4 cellular contexts compared by ENCODE assay signal in the genomic region with DNA sequence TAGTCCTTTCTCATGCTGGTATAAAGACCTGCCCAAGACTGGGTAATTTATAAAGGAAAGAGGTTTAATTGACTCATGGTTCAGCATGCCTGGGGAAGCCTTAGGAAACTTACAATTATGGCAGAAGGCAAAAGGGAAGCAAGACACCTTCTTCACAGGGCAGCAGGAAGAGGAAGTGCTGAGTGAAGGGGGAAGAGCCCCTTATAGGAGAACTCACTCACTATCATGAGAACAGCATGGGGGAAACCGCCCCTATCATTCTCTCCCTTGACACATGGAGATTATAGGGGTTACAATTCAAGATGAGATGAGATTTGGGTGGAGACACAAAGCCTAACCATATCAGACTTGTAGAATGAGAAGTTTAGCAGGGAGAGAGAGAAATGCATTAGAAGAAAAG.
"Had no signal": no experiment of that assay in that cellular context is flagged by ENCODE, and none has a peak within 500 bp of the region (broad histone marks: within the 10 kb centered on the region; RNA-seq: fewer than 3 reads in every experiment).

No MANE protein-coding gene starts in this region.

- H3K4me2 ChIP-seq: GM23338 had no signal

- ATAC-seq: GM23338 had no signal

- DNase-seq: H9, HCEC 1CT, IMR-90 had no signal

- H3K4me3 ChIP-seq: GM23338 had no signal
